8 cellular contexts compared by ENCODE assay signal in the genomic region with DNA sequence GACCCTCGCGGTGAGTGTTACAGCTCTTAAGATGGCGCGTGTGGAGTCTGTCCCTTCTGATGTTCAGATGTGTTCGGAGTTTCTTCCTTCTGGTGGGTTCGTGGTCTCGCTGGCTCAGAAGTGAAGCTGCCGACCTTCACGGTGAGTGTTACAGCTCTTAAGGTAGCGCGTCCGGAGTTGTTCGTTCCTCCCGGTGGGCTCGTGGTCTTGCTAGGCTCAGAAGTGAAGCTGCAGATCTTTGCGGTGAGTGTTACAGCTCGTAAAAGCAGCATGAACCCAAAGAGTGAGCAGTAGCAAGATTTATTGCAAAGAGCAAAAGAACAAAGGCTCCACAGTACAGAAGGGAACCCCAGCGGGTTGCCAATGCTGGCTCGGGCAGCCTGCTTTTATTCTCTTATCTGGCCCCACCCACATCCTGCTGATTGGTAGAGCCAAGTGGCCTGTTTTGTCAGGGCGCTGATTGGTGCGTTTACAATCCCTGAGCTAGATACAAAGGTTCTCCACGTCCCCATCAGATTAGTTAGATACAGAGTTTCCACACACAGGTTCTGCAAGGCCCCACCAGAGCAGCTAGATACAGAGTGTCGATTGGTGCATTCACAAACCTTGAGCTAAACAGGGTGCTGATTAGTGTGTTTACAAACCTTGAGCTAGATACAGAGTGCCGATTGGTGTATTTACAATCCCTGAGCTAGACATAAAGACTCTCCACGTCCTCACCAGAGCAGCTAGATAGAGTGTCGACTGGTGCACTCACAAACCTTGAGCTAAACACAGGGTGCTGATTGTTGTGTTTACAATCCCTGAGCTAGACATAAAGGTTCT. TPM values are rescaled to one million over a fixed set of nuclear protein-coding genes. Genes with fewer than 3 reads are reported as not detected.
DNase-seq lines count a peak whose midpoint lies in the region; ATAC-seq and TF ChIP-seq lines count a peak whose summit lies in the region.
"Not testable (repeated sequence)": the region's sequence is repeated elsewhere in the genome, so short reads cannot be mapped to it uniquely, and the experiment has no call there.

No MANE protein-coding gene starts in this region.

- TF ChIP-seq CTCF in CD4-positive, alpha-beta T cell (IDR thresholded peaks at IDR 0.05); nephron (IDR thresholded peaks at IDR 0.05; ENCODE audit: unreplicated experiment in 3 of 3): not testable (repeated sequence)

- intact Hi-C loops in CD4-positive, alpha-beta T cell (cut with DNase I, micrococcal nuclease): loop anchor here in 1 of 2 experiments (10.0 kb wide), 2 partner anchors 184 to 344 kb away; a partner anchor contains a TSS

- H3K4me3 Mint-ChIP-seq in CD4-positive, alpha-beta T cell: peak overlapping the region; percentile 76
- H3K4me3 Mint-ChIP-seq in T-helper 1 cell treated with Interleukin-12 subunit alpha and Interleukin-12 subunit beta and Interleukin-4 antibody, amounts not matched to agents 30 μg/mL and 1 μg/mL, for 36 hours: peak overlapping the region; percentile 70
- peak overlapping the region; percentile 69 for H3K4me3 Mint-ChIP-seq in activated CD8-positive, alpha-beta memory T cell treated with anti-CD3 and anti-CD28 coated beads, Interleukin-2, amount 10 ng/mL, durations not matched to agents 7 days and 5 days
- H3K4me3 Mint-ChIP-seq in activated naive CD4-positive, alpha-beta T cell treated with anti-CD3 and anti-CD28 coated beads, Interleukin-2, amount 10 ng/mL, durations not matched to agents 7 days and 5 days: peak overlapping the region; percentile 16
- peak overlapping the region; percentile 72 for H3K4me3 Mint-ChIP-seq in central memory CD8-positive, alpha-beta T cell
- H3K4me3 Mint-ChIP-seq in nephron: peak overlapping the region in 2 of 3 experiments; percentile 46 to 58
- peak overlapping the region; percentile 85 to 88 for H3K4me3 Mint-ChIP-seq in stimulated activated naive CD8-positive, alpha-beta T cell treated with anti-CD3 and anti-CD28 coated beads, Interleukin-15, amount 100 ng/mL, for 72 hours

- POLR2A ChIA-PET in CD4-positive, alpha-beta T cell (lab: Charles Lee): interaction anchor here (0.8 to 2.4 kb wide), 6 partner anchors 19 to 44 kb away, joined by 3 to 14 read pairs (median 4); a partner anchor contains a TSS

- CTCF ChIA-PET in CD4-positive, alpha-beta T cell (lab: Charles Lee): interaction anchor here (0.9 to 2.3 kb wide), 2 partner anchors 11 to 94 kb away, joined by 6 read pairs; no protein-coding TSS in a partner anchor
- CTCF ChIA-PET in activated CD8-positive, alpha-beta memory T cell treated with anti-CD3 and anti-CD28 coated beads, Interleukin-2, amount 10 ng/mL, durations not matched to agents 7 days and 5 days (lab: Charles Lee): interaction anchor here (1.1 to 2.5 kb wide), 7 partner anchors 9 to 94 kb away, joined by 3 to 14 read pairs (median 4); no protein-coding TSS in a partner anchor
- CTCF ChIA-PET in activated naive CD4-positive, alpha-beta T cell treated with anti-CD3 and anti-CD28 coated beads, Interleukin-2, amount 10 ng/mL, durations not matched to agents 7 days and 5 days (lab: Charles Lee): interaction anchor here (1.0 to 1.4 kb wide), 2 partner anchors 98 to 171 kb away, joined by 3 to 4 read pairs; no protein-coding TSS in a partner anchor

- not testable (repeated sequence) for DNase-seq in CD4-positive, alpha-beta T cell; activated naive CD4-positive, alpha-beta T cell treated with anti-CD3 and anti-CD28 coated beads, Interleukin-2, amount 10 ng/mL, durations not matched to agents 7 days and 5 days; central memory CD8-positive, alpha-beta T cell (ENCODE audit: low spot score in 2 of 2)
- DNase-seq in LoVo (ENCODE audit: low spot score): peak; percentile 21
- peak; percentile 72 for DNase-seq in activated CD8-positive, alpha-beta memory T cell treated with anti-CD3 and anti-CD28 coated beads, Interleukin-2, amount 10 ng/mL, durations not matched to agents 7 days and 5 days
- peak; percentile 72 to 77 for DNase-seq in stimulated activated naive CD8-positive, alpha-beta T cell treated with anti-CD3 and anti-CD28 coated beads, Interleukin-15, amount 100 ng/mL, for 72 hours

- H3K9me3 Mint-ChIP-seq in CD4-positive, alpha-beta T cell; T-helper 1 cell treated with Interleukin-12 subunit alpha and Interleukin-12 subunit beta and Interleukin-4 antibody, amounts not matched to agents 30 μg/mL and 1 μg/mL, for 36 hours; activated CD8-positive, alpha-beta memory T cell treated with anti-CD3 and anti-CD28 coated beads, Interleukin-2, amount 10 ng/mL, durations not matched to agents 7 days and 5 days (ENCODE audit: low read depth); activated naive CD4-positive, alpha-beta T cell treated with anti-CD3 and anti-CD28 coated beads, Interleukin-2, amount 10 ng/mL, durations not matched to agents 7 days and 5 days; central memory CD8-positive, alpha-beta T cell; nephron; stimulated activated naive CD8-positive, alpha-beta T cell treated with anti-CD3 and anti-CD28 coated beads, Interleukin-15, amount 100 ng/mL, for 72 hours: not testable (repeated sequence)

- not testable (repeated sequence) for ATAC-seq in CD4-positive, alpha-beta T cell (ENCODE audit: poor library complexity); activated CD8-positive, alpha-beta memory T cell treated with anti-CD3 and anti-CD28 coated beads, Interleukin-2, amount 10 ng/mL, durations not matched to agents 7 days and 5 days; central memory CD8-positive, alpha-beta T cell (replicated peaks; ENCODE audit: extremely low read depth, poor library complexity, severe bottlenecking); stimulated activated naive CD8-positive, alpha-beta T cell treated with anti-CD3 and anti-CD28 coated beads, Interleukin-15, amount 100 ng/mL, for 72 hours

- not testable (repeated sequence) for H3K27me3 ChIP-seq in CD4-positive, alpha-beta T cell (ENCODE audit: control insufficient read depth, insufficient read depth, low read length)

- H3K27me3 Mint-ChIP-seq in CD4-positive, alpha-beta T cell; T-helper 1 cell treated with Interleukin-12 subunit alpha and Interleukin-12 subunit beta and Interleukin-4 antibody, amounts not matched to agents 30 μg/mL and 1 μg/mL, for 36 hours (ENCODE audit: low read depth); activated CD8-positive, alpha-beta memory T cell treated with anti-CD3 and anti-CD28 coated beads, Interleukin-2, amount 10 ng/mL, durations not matched to agents 7 days and 5 days; stimulated activated naive CD8-positive, alpha-beta T cell treated with anti-CD3 and anti-CD28 coated beads, Interleukin-15, amount 100 ng/mL, for 72 hours: not testable (repeated sequence)
- peaks cover 30% of the 10 kb centered on the region for H3K27me3 Mint-ChIP-seq in activated naive CD4-positive, alpha-beta T cell treated with anti-CD3 and anti-CD28 coated beads, Interleukin-2, amount 10 ng/mL, durations not matched to agents 7 days and 5 days
- peaks cover 14% of the 10 kb centered on the region for H3K27me3 Mint-ChIP-seq in central memory CD8-positive, alpha-beta T cell
- H3K27me3 Mint-ChIP-seq in nephron (ENCODE audit: low read depth): peaks cover 11% of the 10 kb centered on the region

- not testable (repeated sequence) for H3K36me3 Mint-ChIP-seq in CD4-positive, alpha-beta T cell (ENCODE audit: low read depth); T-helper 1 cell treated with Interleukin-12 subunit alpha and Interleukin-12 subunit beta and Interleukin-4 antibody, amounts not matched to agents 30 μg/mL and 1 μg/mL, for 36 hours (ENCODE audit: low read depth); activated CD8-positive, alpha-beta memory T cell treated with anti-CD3 and anti-CD28 coated beads, Interleukin-2, amount 10 ng/mL, durations not matched to agents 7 days and 5 days; activated naive CD4-positive, alpha-beta T cell treated with anti-CD3 and anti-CD28 coated beads, Interleukin-2, amount 10 ng/mL, durations not matched to agents 7 days and 5 days; central memory CD8-positive, alpha-beta T cell (ENCODE audit: insufficient read depth); nephron (ENCODE audit: low read depth)

- not testable (repeated sequence) for H3K27ac ChIP-seq in CD4-positive, alpha-beta T cell (ENCODE audit: low read depth, low read length)

- not testable (repeated sequence) for H3K9me3 ChIP-seq in CD4-positive, alpha-beta T cell (ENCODE audit: control insufficient read depth, low read length)

- not testable (repeated sequence) for H3K4me1 Mint-ChIP-seq in CD4-positive, alpha-beta T cell (ENCODE audit: low read depth); T-helper 1 cell treated with Interleukin-12 subunit alpha and Interleukin-12 subunit beta and Interleukin-4 antibody, amounts not matched to agents 30 μg/mL and 1 μg/mL, for 36 hours (ENCODE audit: low read depth); central memory CD8-positive, alpha-beta T cell; nephron
- peaks cover 18% of the 10 kb centered on the region for H3K4me1 Mint-ChIP-seq in activated CD8-positive, alpha-beta memory T cell treated with anti-CD3 and anti-CD28 coated beads, Interleukin-2, amount 10 ng/mL, durations not matched to agents 7 days and 5 days
- peaks cover 14% of the 10 kb centered on the region for H3K4me1 Mint-ChIP-seq in activated naive CD4-positive, alpha-beta T cell treated with anti-CD3 and anti-CD28 coated beads, Interleukin-2, amount 10 ng/mL, durations not matched to agents 7 days and 5 days
- peaks cover 34% of the 10 kb centered on the region for H3K4me1 Mint-ChIP-seq in stimulated activated naive CD8-positive, alpha-beta T cell treated with anti-CD3 and anti-CD28 coated beads, Interleukin-15, amount 100 ng/mL, for 72 hours

- H3K27ac Mint-ChIP-seq in CD4-positive, alpha-beta T cell: peak overlapping the region; percentile 61
- H3K27ac Mint-ChIP-seq in T-helper 1 cell treated with Interleukin-12 subunit alpha and Interleukin-12 subunit beta and Interleukin-4 antibody, amounts not matched to agents 30 μg/mL and 1 μg/mL, for 36 hours: peak overlapping the region; percentile 53
- peak overlapping the region; percentile 88 for H3K27ac Mint-ChIP-seq in activated CD8-positive, alpha-beta memory T cell treated with anti-CD3 and anti-CD28 coated beads, Interleukin-2, amount 10 ng/mL, durations not matched to agents 7 days and 5 days
- peak overlapping the region; percentile 86 for H3K27ac Mint-ChIP-seq in activated naive CD4-positive, alpha-beta T cell treated with anti-CD3 and anti-CD28 coated beads, Interleukin-2, amount 10 ng/mL, durations not matched to agents 7 days and 5 days
- peak overlapping the region; percentile 61 for H3K27ac Mint-ChIP-seq in central memory CD8-positive, alpha-beta T cell (ENCODE audit: low read depth)
- peak overlapping the region; percentile 6 to 74 (median 50) for H3K27ac Mint-ChIP-seq in nephron
- H3K27ac Mint-ChIP-seq in stimulated activated naive CD8-positive, alpha-beta T cell treated with anti-CD3 and anti-CD28 coated beads, Interleukin-15, amount 100 ng/mL, for 72 hours: peak overlapping the region; percentile 95 to 96

RNA-seq across cellular contexts. Expression of a gene that starts 5.9 kb away (rescaled TPM):
- 10 to 100 TPM; 65.9 to 67.4 TPM for total RNA-seq in CD4-positive, alpha-beta T cell
- total RNA-seq in activated CD8-positive, alpha-beta memory T cell treated with anti-CD3 and anti-CD28 coated beads, Interleukin-2, amount 10 ng/mL, durations not matched to agents 7 days and 5 days: 10 to 100 TPM; 60.2 to 60.6 TPM

RNA-seq across cellular contexts. Expression of a gene that starts 18.0 kb away (rescaled TPM):
- total RNA-seq in CD4-positive, alpha-beta T cell: 1 to 10 TPM; 2.6 to 3.1 TPM
- total RNA-seq in activated CD8-positive, alpha-beta memory T cell treated with anti-CD3 and anti-CD28 coated beads, Interleukin-2, amount 10 ng/mL, durations not matched to agents 7 days and 5 days: 10 to 100 TPM; 12.6 to 15.2 TPM

RNA-seq across cellular contexts. Expression of a gene that starts 22.6 kb away (rescaled TPM):
- total RNA-seq in CD4-positive, alpha-beta T cell: 10 to 100 TPM; 82.3 to 83.2 TPM
- total RNA-seq in activated CD8-positive, alpha-beta memory T cell treated with anti-CD3 and anti-CD28 coated beads, Interleukin-2, amount 10 ng/mL, durations not matched to agents 7 days and 5 days: 100 to 1,000 TPM in 1 of 2 experiments, 10 to 100 TPM in 1; 95.8 to 110 TPM

RNA-seq across cellular contexts. Expression of a gene that starts 24.0 kb away (rescaled TPM):
- 10 to 100 TPM; 42.3 to 43.4 TPM for total RNA-seq in CD4-positive, alpha-beta T cell
- total RNA-seq in activated CD8-positive, alpha-beta memory T cell treated with anti-CD3 and anti-CD28 coated beads, Interleukin-2, amount 10 ng/mL, durations not matched to agents 7 days and 5 days: 10 to 100 TPM; 66.9 to 72.0 TPM

RNA-seq across cellular contexts. Expression of a gene that starts 28.7 kb away (rescaled TPM):
- 100 to 1,000 TPM; 105 to 106 TPM for total RNA-seq in CD4-positive, alpha-beta T cell
- total RNA-seq in activated CD8-positive, alpha-beta memory T cell treated with anti-CD3 and anti-CD28 coated beads, Interleukin-2, amount 10 ng/mL, durations not matched to agents 7 days and 5 days: 10 to 100 TPM; 56.6 to 60.7 TPM

Comparison
In these comparisons a context has a peak if more than half of its experiments do, and no peak if none do; other contexts are left out.
1. H3K4me3 Mint-ChIP-seq: peak in every context shown above with its lines; median percentile 86 in stimulated activated naive CD8-positive, alpha-beta T cell treated with anti-CD3 and anti-CD28 coated beads, Interleukin-15, amount 100 ng/mL, for 72 hours; 76 in CD4-positive, alpha-beta T cell; 72 in central memory CD8-positive, alpha-beta T cell; 70 in T-helper 1 cell treated with Interleukin-12 subunit alpha and Interleukin-12 subunit beta and Interleukin-4 antibody, amounts not matched to agents 30 μg/mL and 1 μg/mL, for 36 hours; 69 in activated CD8-positive, alpha-beta memory T cell treated with anti-CD3 and anti-CD28 coated beads, Interleukin-2, amount 10 ng/mL, durations not matched to agents 7 days and 5 days; 52 in nephron; 16 in activated naive CD4-positive, alpha-beta T cell treated with anti-CD3 and anti-CD28 coated beads, Interleukin-2, amount 10 ng/mL, durations not matched to agents 7 days and 5 days.